ENCODE assay signal across 35 cellular contexts in the genomic region with DNA sequence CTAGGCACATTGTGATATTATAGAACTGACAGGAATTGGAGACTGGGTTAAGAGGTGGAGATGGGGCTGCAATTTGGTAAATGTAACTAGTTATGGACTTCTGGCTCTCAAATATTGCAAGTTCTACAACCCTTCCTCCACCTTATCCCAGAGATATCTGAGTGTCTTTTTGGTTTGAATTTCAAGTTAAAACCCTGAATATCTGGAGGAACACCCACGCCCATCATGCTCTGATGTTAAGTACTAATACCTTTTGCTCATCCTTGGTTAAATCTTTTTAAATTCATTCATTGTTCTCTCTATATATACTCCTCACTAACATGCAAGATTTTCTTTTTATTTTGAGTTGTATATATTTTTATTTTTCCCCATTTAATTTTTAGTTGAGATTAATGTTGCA. TPM values are rescaled to one million over a fixed set of nuclear protein-coding genes. Genes with fewer than 3 reads are reported as not detected.
DNase-seq lines count a peak whose midpoint lies in the region; ATAC-seq, FAIRE-seq and TF ChIP-seq lines count a peak whose summit lies in the region.
"Had no signal": no experiment of that assay in that cellular context is flagged by ENCODE, and none has a peak within 500 bp of the region (broad histone marks: within the 10 kb centered on the region; RNA-seq: fewer than 3 reads in every experiment).

No MANE protein-coding gene starts in this region.

- TF ChIP-seq CTCF in chondrocyte (IDR thresholded peaks at IDR 0.05) (no peak), osteocyte (IDR thresholded peaks at IDR 0.05) (no peak), brain microvascular endothelial cell (IDR thresholded peaks at IDR 0.05; ENCODE audit: low read depth, low read length, missing control alignments) (no peak)

- peaks cover 32% of the 10 kb centered on the region for H3K9me3 Mint-ChIP-seq in chondrocyte (ENCODE audit: low read depth)
- H3K9me3 Mint-ChIP-seq in osteocyte (ENCODE audit: unreplicated experiment), result peaks cover 50% of the 10 kb centered on the region
- H3K9me3 Mint-ChIP-seq: CD14-positive monocyte had no signal

- H3K36me3 Mint-ChIP-seq in chondrocyte (ENCODE audit: low read depth) (peaks cover 34% of the 10 kb centered on the region), osteocyte (ENCODE audit: unreplicated experiment) (peaks cover 77% of the 10 kb centered on the region)
- H3K36me3 Mint-ChIP-seq: CD14-positive monocyte; CD4-positive, alpha-beta memory T cell; CD4-positive, CD25-positive, alpha-beta regulatory T cell; CD8-positive, alpha-beta memory T cell; CD8-positive, alpha-beta T cell had no signal

- H3K27ac ChIP-seq in brain microvascular endothelial cell, result no peak overlapping the region
- H3K27ac ChIP-seq: 22Rv1; A549; BLaER1; BLaER1 treated with 17β-estradiol and CSF1 and Interleukin-3, amounts not matched to agents 10 nM and 100 nM; C4-2B had no signal

- H3K4me1 Mint-ChIP-seq in chondrocyte (ENCODE audit: low read depth) (peaks cover 35% of the 10 kb centered on the region), osteocyte (ENCODE audit: unreplicated experiment) (peaks cover 55% of the 10 kb centered on the region)
- H3K4me1 Mint-ChIP-seq: B cell; CD14-positive monocyte; CD4-positive, alpha-beta memory T cell; CD4-positive, CD25-positive, alpha-beta regulatory T cell; CD8-positive, alpha-beta memory T cell had no signal

- H3K27me3 ChIP-seq in brain microvascular endothelial cell (replicated peaks), result no peaks in the 10 kb centered on the region
- H3K27me3 ChIP-seq: BE2C; BLaER1; BLaER1 treated with 17β-estradiol and CSF1 and Interleukin-3, amounts not matched to agents 10 nM and 100 nM had no signal

- TF ChIP-seq POLR2A in H54 (IDR thresholded peaks at IDR 0.05; ENCODE audit: low read depth, low read length), result no peak

- peaks cover 5% of the 10 kb centered on the region for H3K36me3 ChIP-seq in brain microvascular endothelial cell (replicated peaks)
- H3K36me3 ChIP-seq: BE2C; BLaER1; BLaER1 treated with 17β-estradiol and CSF1 and Interleukin-3, amounts not matched to agents 10 nM and 100 nM had no signal

- DNase-seq in H54 (ENCODE audit: insufficient read length, low spot score) (no peak), chondrocyte (ENCODE audit: low spot score) (no peak), osteocyte (ENCODE audit: extremely low spot score, unreplicated experiment) (no peak), brain microvascular endothelial cell (no peak)
- DNase-seq: 8988T; ACHN; AML-193; BE2C; C1 segment of cervical spinal cord; Caco-2; Calu3; CD4-positive, alpha-beta memory T cell; CD4-positive, alpha-beta T cell; CD4-positive, CD25-positive, alpha-beta regulatory T cell; CD8-positive, alpha-beta memory T cell; CD8-positive, alpha-beta T cell; COR-L47; DMS 273 treated with DMSO at 0.1 percent for 48 hours; DMS153; DMS53; DMS79; DMS79 treated with DMSO at 0.1 percent for 48 hours; DND-41; EL had no signal

- no peaks in the 10 kb centered on the region for H3K27me3 Mint-ChIP-seq in chondrocyte (ENCODE audit: low read depth)
- no peaks in the 10 kb centered on the region for H3K27me3 Mint-ChIP-seq in osteocyte (ENCODE audit: unreplicated experiment)
- H3K27me3 Mint-ChIP-seq: B cell; CD4-positive, alpha-beta T cell; CD4-positive, CD25-positive, alpha-beta regulatory T cell had no signal

- no peak overlapping the region for H3K4me3 Mint-ChIP-seq in chondrocyte (ENCODE audit: unreplicated experiment)
- H3K4me3 Mint-ChIP-seq in osteocyte (ENCODE audit: unreplicated experiment), result no peak overlapping the region
- H3K4me3 Mint-ChIP-seq: B cell; CD14-positive monocyte; CD4-positive, alpha-beta memory T cell; CD4-positive, alpha-beta T cell; CD4-positive, CD25-positive, alpha-beta regulatory T cell; CD8-positive, alpha-beta memory T cell; CD8-positive, alpha-beta T cell had no signal

- in situ Hi-C loops in brain microvascular endothelial cell (cut with HindIII; ENCODE audit: low pct_ligation_motif_present, low sequenced_read_pairs), result loop anchor here (25.0 kb wide), 1 partner anchor 344 kb away; no protein-coding TSS in a partner anchor

- FAIRE-seq in H54 (lab: Jason Lieb, UNC), result peak; percentile 78
- FAIRE-seq: A204.1, A549, D721Med had no signal

- H3K27ac Mint-ChIP-seq in chondrocyte (ENCODE audit: unreplicated experiment) (peak overlapping the region; percentile 4), osteocyte (ENCODE audit: unreplicated experiment) (peak overlapping the region; percentile 6)
- H3K27ac Mint-ChIP-seq: B cell; CD14-positive monocyte; CD4-positive, alpha-beta memory T cell; CD4-positive, alpha-beta T cell; CD4-positive, CD25-positive, alpha-beta regulatory T cell; CD8-positive, alpha-beta memory T cell; CD8-positive, alpha-beta T cell had no signal

- ATAC-seq in HG03045 (IDR thresholded peaks at IDR 0.05; ENCODE audit: unreplicated experiment), result no peak
- ATAC-seq in HG03571 (IDR thresholded peaks at IDR 0.05; ENCODE audit: unreplicated experiment), result no peak
- ATAC-seq: A549; CD8-positive, alpha-beta T cell had no signal

- no peak overlapping the region for H3K4me3 ChIP-seq in brain microvascular endothelial cell (ENCODE audit: low read depth, low read length)
- H3K4me3 ChIP-seq: A549; BLaER1; BLaER1 treated with 17β-estradiol and CSF1 and Interleukin-3, amounts not matched to agents 10 nM and 100 nM had no signal

RNA-seq across cellular contexts. Expression of a gene that starts 28.9 kb away (rescaled TPM):
- total RNA-seq in chondrocyte (391 to 806 TPM (median 407 TPM) in 3 replicates), osteocyte (1,450 and 1,519 TPM in 2 replicates)
- total RNA-seq: B cell; Caco-2; Calu3; CD4-positive, alpha-beta memory T cell; CD4-positive, alpha-beta T cell; CD4-positive, CD25-positive, alpha-beta regulatory T cell; CD8-positive, alpha-beta memory T cell; CD8-positive, alpha-beta T cell had no signal
